ENCODE assay signal across 8 cellular contexts in the genomic region with DNA sequence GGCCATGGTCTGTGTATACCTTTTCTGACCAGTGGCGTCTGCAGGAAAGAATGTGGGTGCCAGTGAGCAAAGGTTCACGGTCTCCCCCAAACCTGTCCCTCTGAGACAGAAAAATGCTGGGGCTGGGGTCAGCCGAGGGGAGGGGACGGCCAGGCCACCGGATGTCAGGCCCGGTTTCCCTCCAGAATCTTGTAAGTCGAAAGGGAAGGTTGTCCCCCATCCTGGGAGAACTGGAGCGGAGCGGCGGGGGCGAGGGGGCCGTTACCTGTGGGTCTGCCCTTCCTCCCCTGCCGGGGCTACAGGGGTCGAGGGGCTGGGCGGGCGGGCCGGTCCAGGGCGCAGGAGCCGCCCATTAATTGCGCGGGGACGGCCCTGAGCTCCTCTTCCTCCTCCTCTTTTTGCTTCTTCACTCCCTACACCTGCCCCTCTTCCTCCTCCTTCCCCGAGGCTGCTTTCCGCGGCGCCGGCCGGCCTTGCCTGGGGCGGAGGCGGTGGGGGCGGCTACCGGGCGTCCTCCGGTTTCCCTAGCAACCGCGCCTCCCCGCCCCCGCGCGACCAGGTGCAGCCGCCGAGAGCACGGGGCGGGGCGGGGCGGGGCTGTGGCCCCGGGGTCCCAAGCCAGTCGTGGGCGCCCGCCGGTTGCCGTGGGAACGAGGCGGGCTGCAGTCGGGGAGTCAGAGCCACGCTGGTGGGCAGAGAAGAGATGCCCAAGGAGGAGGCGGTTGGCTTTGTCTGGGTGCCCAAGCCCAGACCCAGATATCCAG. TPM values are rescaled to one million over a fixed set of nuclear protein-coding genes. Genes with fewer than 3 reads are reported as not detected.
A peak's percentile ranks its signal among the peaks of the same experiment; 100 is the strongest.
DNase-seq lines count a peak whose midpoint lies in the region; ATAC-seq, FAIRE-seq and TF ChIP-seq lines count a peak whose summit lies in the region.
"Had no signal": no experiment of that assay in that cellular context is flagged by ENCODE, and none has a peak within 500 bp of the region (broad histone marks: within the 10 kb centered on the region; RNA-seq: fewer than 3 reads in every experiment).

A gene with protein sequence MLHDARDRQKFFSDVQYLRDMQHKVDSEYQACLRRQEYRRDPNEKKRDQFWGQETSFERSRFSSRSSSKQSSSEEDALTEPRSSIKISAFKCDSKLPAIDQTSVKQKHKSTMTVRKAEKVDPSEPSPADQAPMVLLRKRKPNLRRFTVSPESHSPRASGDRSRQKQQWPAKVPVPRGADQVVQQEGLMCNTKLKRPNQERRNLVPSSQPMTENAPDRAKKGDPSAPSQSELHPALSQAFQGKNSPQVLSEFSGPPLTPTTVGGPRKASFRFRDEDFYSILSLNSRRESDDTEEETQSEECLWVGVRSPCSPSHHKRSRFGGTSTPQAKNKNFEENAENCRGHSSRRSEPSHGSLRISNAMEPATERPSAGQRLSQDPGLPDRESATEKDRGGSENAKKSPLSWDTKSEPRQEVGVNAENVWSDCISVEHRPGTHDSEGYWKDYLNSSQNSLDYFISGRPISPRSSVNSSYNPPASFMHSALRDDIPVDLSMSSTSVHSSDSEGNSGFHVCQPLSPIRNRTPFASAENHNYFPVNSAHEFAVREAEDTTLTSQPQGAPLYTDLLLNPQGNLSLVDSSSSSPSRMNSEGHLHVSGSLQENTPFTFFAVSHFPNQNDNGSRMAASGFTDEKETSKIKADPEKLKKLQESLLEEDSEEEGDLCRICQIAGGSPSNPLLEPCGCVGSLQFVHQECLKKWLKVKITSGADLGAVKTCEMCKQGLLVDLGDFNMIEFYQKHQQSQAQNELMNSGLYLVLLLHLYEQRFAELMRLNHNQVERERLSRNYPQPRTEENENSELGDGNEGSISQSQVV (minus strand): TSS at position 503 of the 764 bp plus-strand sequence. CDS start 6,579 bp downstream, outside the sequence.

- BruUV-seq in HepG2 (replicated peaks; lab: Mats Ljungman, UMichigan) = no TSS peak

- no peaks in the 10 kb centered on the region for H3K79me2 ChIP-seq in HepG2 (ENCODE audit: insufficient read depth, low read length)

- H3K36me3 ChIP-seq in H7 (replicated peaks; ENCODE audit: control insufficient read depth, insufficient read depth, low read length) = no peaks in the 10 kb centered on the region
- H3K36me3 ChIP-seq in breast epithelium = no peaks in the 10 kb centered on the region
- no peaks in the 10 kb centered on the region for H3K36me3 ChIP-seq in naive thymus-derived CD4-positive, alpha-beta T cell (ENCODE audit: control insufficient read depth in 2 of 3, insufficient read depth in 3 of 3, low read length in 3 of 3)
- H3K36me3 ChIP-seq in transverse colon = no peaks in the 10 kb centered on the region
- no peaks in the 10 kb centered on the region for H3K36me3 ChIP-seq in HepG2 (replicated peaks in 1 of 2; ENCODE audit: control insufficient read depth in 1 of 2, insufficient read depth in 2 of 2, low read length in 2 of 2)

- H3K4me1 Mint-ChIP-seq in naive thymus-derived CD4-positive, alpha-beta T cell = peaks cover 0 to 10% (median 5%) of the 10 kb centered on the region in 7 donors

- TF ChIP-seq RAD21 in HepG2 (CRISPR knock-in tag; IDR thresholded peaks at IDR 0.05) = no peak

- peaks cover 0 to 3% of the 10 kb centered on the region in 2 donors for H3K4me1 ChIP-seq in breast epithelium
- no peaks in the 10 kb centered on the region for H3K4me1 ChIP-seq in naive thymus-derived CD4-positive, alpha-beta T cell (ENCODE audit: control insufficient read depth in 2 of 2, insufficient read depth in 2 of 2, low read length in 2 of 2)
- H3K4me1 ChIP-seq in transverse colon = peaks cover 0 to 19% (median 8%) of the 10 kb centered on the region in 4 donors
- H3K4me1 ChIP-seq in HepG2 (ENCODE audit: insufficient read depth, low read length) = no peaks in the 10 kb centered on the region

- 9% methylated on average over 53 of the region's 57 CpGs; no CpG with 5 or more reads in 1 of the 2 donors for WGBS in transverse colon (ENCODE audit: low coverage in 1 of 2), 2 donors
- 10% methylated on average over 47 of the region's 57 CpGs for WGBS in HepG2 (ENCODE audit: low lambda C conversion rate)

- no peak for FAIRE-seq in HepG2 (lab: Jason Lieb, UNC)

- no peak within 1 kb of the TSS for H3K9ac ChIP-seq in HepG2 (ENCODE audit: insufficient read depth, low read depth, low read length)

- DNase-seq in H7 = peak; percentile 96
- DNase-seq in NCI-H748 treated with DMSO at 0.1 percent for 48 hours (lab: John Stamatoyannopoulos, UW) = peak; percentile 70
- DNase-seq in breast epithelium (ENCODE audit: low spot score in 2 of 2) = no peak
- peak in 4 of 9 donors; percentile 5 to 31 (median 13) for DNase-seq in naive thymus-derived CD4-positive, alpha-beta T cell
- peak; percentile 16 for DNase-seq in transverse colon
- no peak for DNase-seq in HepG2 (ENCODE audit: low spot score)

- H3K4me3 Mint-ChIP-seq in naive thymus-derived CD4-positive, alpha-beta T cell = peak within 1 kb of the TSS in 5 of 10 donors; percentile 4 to 57 (median 22)

- TF ChIP-seq POLR2A in breast epithelium (IDR thresholded peaks at IDR 0.05) (no peak), transverse colon (IDR thresholded peaks at IDR 0.05) (no peak), HepG2 (IDR thresholded peaks at IDR 0.05; ENCODE audit: insufficient read depth in 1 of 2, low read depth in 2 of 2, low read length in 2 of 2) (no peak)

- H3K27me3 ChIP-seq in H7 (ENCODE audit: control insufficient read depth, insufficient read depth, low read length) (no peaks in the 10 kb centered on the region; the same call in 1 of the 2 replicates), breast epithelium (no peaks in the 10 kb centered on the region), transverse colon (peaks cover 23% of the 10 kb centered on the region), HepG2 (ENCODE audit: control insufficient read depth in 1 of 2, insufficient read depth in 2 of 2, low read length in 2 of 2) (peaks cover 6 to 56% of the 10 kb centered on the region in 2 experiments)
- H3K27me3 ChIP-seq in naive thymus-derived CD4-positive, alpha-beta T cell (ENCODE audit: control insufficient read depth in 2 of 2, insufficient read depth in 2 of 2, low read length in 2 of 2) = no peaks in the 10 kb centered on the region

- TF ChIP-seq CTCF in breast epithelium (IDR thresholded peaks at IDR 0.05) (no peak), transverse colon (IDR thresholded peaks at IDR 0.05) (no peak), HepG2 (CRISPR knock-in tag; IDR thresholded peaks at IDR 0.05) (no peak)

- peaks cover 42 to 48% (median 45%) of the 10 kb centered on the region in 5 donors for H3K27me3 Mint-ChIP-seq in naive thymus-derived CD4-positive, alpha-beta T cell

- no peak within 1 kb of the TSS for H3K4me2 ChIP-seq in HepG2 (ENCODE audit: low read depth, low read length)

- no peaks in the 10 kb centered on the region for H4K20me1 ChIP-seq in HepG2 (ENCODE audit: insufficient read depth, low read length)

- no peaks in the 10 kb centered on the region for H3K9me3 ChIP-seq in breast epithelium
- no peaks in the 10 kb centered on the region for H3K9me3 ChIP-seq in naive thymus-derived CD4-positive, alpha-beta T cell (ENCODE audit: control insufficient read depth in 2 of 3, low read length in 3 of 3)
- no peaks in the 10 kb centered on the region for H3K9me3 ChIP-seq in transverse colon
- H3K9me3 ChIP-seq in HepG2 (ENCODE audit: low read length) = no peaks in the 10 kb centered on the region

- H3K27ac ChIP-seq in breast epithelium = peak within 1 kb of the TSS in 1 of 2 donors; percentile 58
- H3K27ac ChIP-seq in naive thymus-derived CD4-positive, alpha-beta T cell (ENCODE audit: low read depth, low read length) = no peak within 1 kb of the TSS
- H3K27ac ChIP-seq in transverse colon = no peak within 1 kb of the TSS
- H3K27ac ChIP-seq in HepG2 (ENCODE audit: extremely low read length, insufficient read depth, low read length) = no peak within 1 kb of the TSS

- peaks cover 0 to 4% (median 0%) of the 10 kb centered on the region in 5 donors for H3K36me3 Mint-ChIP-seq in naive thymus-derived CD4-positive, alpha-beta T cell

- H3K27ac Mint-ChIP-seq in naive thymus-derived CD4-positive, alpha-beta T cell = no peak within 1 kb of the TSS

- peak; percentile 36 for ATAC-seq in naive thymus-derived CD4-positive, alpha-beta T cell
- ATAC-seq in GM18520 (IDR thresholded peaks at IDR 0.05; ENCODE audit: unreplicated experiment) = no peak
- ATAC-seq in HepG2 = no peak; the same call in 2 of the 3 replicates

- POLR2A ChIA-PET in naive thymus-derived CD4-positive, alpha-beta T cell (lab: Charles Lee) = no interaction called here
- POLR2A ChIA-PET in HepG2 (lab: Yijun Ruan, JAX) = no interaction called here

- no peak within 1 kb of the TSS for H2AFZ ChIP-seq in HepG2 (ENCODE audit: low read length)

- H3K4me3 ChIP-seq in H7 (ENCODE audit: insufficient read depth, low read depth, low read length) (peak within 1 kb of the TSS; percentile 40), breast epithelium (peak within 1 kb of the TSS in 2 of 3 donors; percentile 46 to 65), transverse colon (peak within 1 kb of the TSS in 2 of 4 donors; percentile 18 to 39), HepG2 (replicated peaks in 1 of 3; ENCODE audit: insufficient read depth in 1 of 3, low read depth in 2 of 3, low read length in 3 of 3) (no peak within 1 kb of the TSS)
- H3K4me3 ChIP-seq in naive thymus-derived CD4-positive, alpha-beta T cell (ENCODE audit: low read length) = no peak within 1 kb of the TSS

- TF ChIP-seq EP300 in transverse colon (IDR thresholded peaks at IDR 0.05; ENCODE audit: low read depth) (no peak), HepG2 (IDR thresholded peaks at IDR 0.05; ENCODE audit: low read depth in 2 of 2, low read length in 2 of 2) (no peak), HepG2 (CRISPR knock-in tag; IDR thresholded peaks at IDR 0.05; ENCODE audit: borderline replicate concordance) (no peak)

- H3K9me3 Mint-ChIP-seq in naive thymus-derived CD4-positive, alpha-beta T cell = peaks cover 0 to 7% (median 0%) of the 10 kb centered on the region in 11 donors

- CTCF ChIA-PET in naive thymus-derived CD4-positive, alpha-beta T cell (lab: Charles Lee) = no interaction called here
- CTCF ChIA-PET in HepG2 (lab: Yijun Ruan, JAX; ENCODE audit: low intra/inter-chr PET ratio, low total read pairs) = no interaction called here

- intact Hi-C loops in breast epithelium (cut with DNase I; ENCODE audit: low total_unique reads) (no loop called here), transverse colon (cut with DNase I; ENCODE audit: low total_unique reads) (loop anchor here (5.0 kb wide), 1 partner anchor 111 kb away; no protein-coding TSS in a partner anchor), HepG2 (cut with micrococcal nuclease; ENCODE audit: unreplicated experiment) (no loop called here)
- intact Hi-C loops in naive thymus-derived CD4-positive, alpha-beta T cell (cut with micrococcal nuclease) = no loop called here

- in situ Hi-C loops in transverse colon (cut with MboI; ENCODE audit: low pct_ligation_motif_present in 1 of 4, low pct_unique_long_range_greater_than_20kb in 1 of 4, low sequenced_read_pairs in 3 of 4) = no loop called here
- in situ Hi-C loops in HepG2 (cut with HindIII; ENCODE audit: extremely low pct_ligation_motif_present, low pct_unique_long_range_greater_than_20kb) = no loop called here

RNA-seq across cellular contexts. Expression of the gene that starts here (rescaled TPM):
- total RNA-seq in H7 (2014; rRNA removed; shearing (Covaris generic)) = 0.03 and 0.41 TPM in 2 replicates
- total RNA-seq in breast epithelium (under 1 TPM in 2 of 3 donors, not detected in 1; under 0.01 to 0.16 TPM), transverse colon (1 to 10 TPM in 1 of 4 donors, not detected in 3; 2.1 TPM), HepG2 (2016; rRNA removed; fragmentation: Illumina TruSeq; extraction: Trizol) (not detected in 2 replicates)
- total RNA-seq in naive thymus-derived CD4-positive, alpha-beta T cell = under 1 TPM in 1 of 5 experiments, not detected in 4; 0.29 TPM
- polyA plus RNA-seq in naive thymus-derived CD4-positive, alpha-beta T cell = under 1 TPM; 0.13 to 0.43 TPM
- total RNA-seq in HepG2 (2016; cell fraction: cytosol; rRNA removed; fragmentation: Illumina TruSeq; extraction: Trizol; ENCODE audit: low read depth) = not detected in 2 replicates
- total RNA-seq in HepG2 (2016; cell fraction: insoluble cytoplasmic fraction; rRNA removed; fragmentation: Illumina TruSeq; extraction: Trizol) = not detected in 2 replicates
- not detected in 2 replicates for total RNA-seq in HepG2 (2016; cell fraction: membrane; rRNA removed; fragmentation: Illumina TruSeq; extraction: Trizol)
- total RNA-seq in HepG2 (2016; cell fraction: nucleus; rRNA removed; fragmentation: Illumina TruSeq; extraction: Trizol) = not detected in 2 replicates
- not detected in 2 replicates for polyA plus RNA-seq in HepG2 (2011; rRNA removed)
- not detected in 2 replicates for polyA plus RNA-seq in HepG2 (2011; cell fraction: cytosol; rRNA removed)
- not detected in 2 replicates for polyA plus RNA-seq in HepG2 (2011; cell fraction: nucleus; rRNA removed)
- polyA plus RNA-seq in HepG2 (2012) = not detected in 2 replicates
- polyA plus RNA-seq in HepG2 (2016; cell fraction: cytosol; fragmentation: Illumina TruSeq; extraction: Trizol; ENCODE audit: low read depth) = not detected in 2 replicates
- polyA plus RNA-seq in HepG2 (2016; cell fraction: insoluble cytoplasmic fraction; fragmentation: Illumina TruSeq; extraction: Trizol; ENCODE audit: low read depth) = not detected in 2 replicates
- polyA plus RNA-seq in HepG2 (2016; cell fraction: membrane; fragmentation: Illumina TruSeq; extraction: Trizol; ENCODE audit: low read depth) = not detected in 2 replicates
- polyA plus RNA-seq in HepG2 (2016; cell fraction: nucleus; fragmentation: Illumina TruSeq; extraction: Trizol; ENCODE audit: insufficient read depth, low read depth) = not detected in 2 replicates
- polyA minus RNA-seq in HepG2 (2011; rRNA and poly(A)+ RNA removed; ENCODE audit: low replicate concordance) = 0.19 TPM in 1 of 2 replicates, not detected in the other
- not detected in 2 replicates for polyA minus RNA-seq in HepG2 (2011; cell fraction: cytosol; rRNA and poly(A)+ RNA removed)
- not detected in 2 replicates for polyA minus RNA-seq in HepG2 (2011; cell fraction: nucleus; rRNA and poly(A)+ RNA removed)
- total RNA-seq: lower leg skin had no signal

Comparison
In these comparisons a context has a peak if more than half of its experiments do, and no peak if none do; other contexts are left out.
1. Peak in DNase-seq and H3K4me3 ChIP-seq in H7; RNA of the gene not detected or under 1 TPM.
2. Peak in ATAC-seq in naive thymus-derived CD4-positive, alpha-beta T cell; RNA of the gene not detected or under 1 TPM.
3. DNase-seq: peak in NCI-H748 treated with DMSO at 0.1 percent for 48 hours (single experiment) and transverse colon (single experiment); none in breast epithelium (0 of 2) and HepG2 (single experiment).
4. H3K4me3 ChIP-seq: peak in breast epithelium (2 of 3); none in naive thymus-derived CD4-positive, alpha-beta T cell (single experiment) and HepG2 (0 of 3).